ENCODE assay signal across 14 cellular contexts in genomic region chr1:65177457-65177856, GRCh38. TPM values are rescaled to one million over a fixed set of nuclear protein-coding genes. Genes with fewer than 3 reads are reported as not detected.
DNase-seq lines count a peak whose midpoint lies in the region; ATAC-seq and TF ChIP-seq lines count a peak whose summit lies in the region.
"Had no signal": no experiment of that assay in that cellular context is flagged by ENCODE, and none has a peak within 500 bp of the region (broad histone marks: within the 10 kb centered on the region; RNA-seq: fewer than 3 reads in every experiment).

No MANE protein-coding gene starts in this region.

- no peaks in the 10 kb centered on the region for H3K36me3 Mint-ChIP-seq in activated CD4-positive, alpha-beta memory T cell treated with anti-CD3 and anti-CD28 coated beads, Interleukin-2, amount 10 ng/mL, durations not matched to agents 7 days and 5 days (ENCODE audit: low read depth)

- ATAC-seq in HG02588 (IDR thresholded peaks at IDR 0.05; ENCODE audit: unreplicated experiment): no peak
- ATAC-seq: A549 had no signal

- POLR2A ChIA-PET in activated CD4-positive, alpha-beta memory T cell treated with anti-CD3 and anti-CD28 coated beads, Interleukin-2, amount 10 ng/mL, durations not matched to agents 7 days and 5 days (lab: Charles Lee): no interaction called here

- intact Hi-C loops in left ventricle myocardium inferior (cut with micrococcal nuclease) (no loop called here), cardiac septum (cut with DNase I) (loop anchor here (10.0 kb wide), 1 partner anchor 113 kb away; no protein-coding TSS in a partner anchor)

- H3K27me3 ChIP-seq in left ventricle myocardium inferior (ENCODE audit: low read depth) (no peaks in the 10 kb centered on the region), suprapubic skin (no peaks in the 10 kb centered on the region)
- H3K27me3 ChIP-seq: stomach had no signal

- no peak overlapping the region for H3K27ac Mint-ChIP-seq in activated CD4-positive, alpha-beta memory T cell treated with anti-CD3 and anti-CD28 coated beads, Interleukin-2, amount 10 ng/mL, durations not matched to agents 7 days and 5 days

- H3K4me1 ChIP-seq in left ventricle myocardium inferior (peaks cover 86% of the 10 kb centered on the region), suprapubic skin (peaks cover 52% of the 10 kb centered on the region)

- CTCF ChIA-PET in activated CD4-positive, alpha-beta memory T cell treated with anti-CD3 and anti-CD28 coated beads, Interleukin-2, amount 10 ng/mL, durations not matched to agents 7 days and 5 days (lab: Charles Lee): interaction anchor here (0.5 to 1.1 kb wide), 2 partner anchors 32 to 157 kb away, joined by 3 to 5 read pairs; no protein-coding TSS in a partner anchor

- no peaks in the 10 kb centered on the region for H3K9me3 ChIP-seq in left ventricle myocardium inferior (replicated peaks)
- H3K9me3 ChIP-seq in suprapubic skin: no peaks in the 10 kb centered on the region
- H3K9me3 ChIP-seq: A549, stomach had no signal

- no peaks in the 10 kb centered on the region for H3K27me3 Mint-ChIP-seq in activated CD4-positive, alpha-beta memory T cell treated with anti-CD3 and anti-CD28 coated beads, Interleukin-2, amount 10 ng/mL, durations not matched to agents 7 days and 5 days

- H3K36me3 ChIP-seq in left ventricle myocardium inferior (no peaks in the 10 kb centered on the region), suprapubic skin (no peaks in the 10 kb centered on the region)
- H3K36me3 ChIP-seq: stomach had no signal

- H3K4me1 Mint-ChIP-seq in activated CD4-positive, alpha-beta memory T cell treated with anti-CD3 and anti-CD28 coated beads, Interleukin-2, amount 10 ng/mL, durations not matched to agents 7 days and 5 days: no peaks in the 10 kb centered on the region

- no peak overlapping the region for H3K4me3 Mint-ChIP-seq in activated CD4-positive, alpha-beta memory T cell treated with anti-CD3 and anti-CD28 coated beads, Interleukin-2, amount 10 ng/mL, durations not matched to agents 7 days and 5 days

- WGBS in suprapubic skin: 54% methylated on average over 4 of the region's 4 CpGs

- no peak for TF ChIP-seq EP300 in suprapubic skin (IDR thresholded peaks at IDR 0.05)

- DNase-seq in left ventricle myocardium inferior (no peak), cardiac septum (ENCODE audit: low spot score) (no peak), SW480 (ENCODE audit: low spot score) (peak; percentile 62), fibroblast of the aortic adventitia (ENCODE audit: low read depth) (peak; percentile 43), suprapubic skin (ENCODE audit: low spot score in 2 of 2) (no peak), CD1c-positive myeloid dendritic cell (ENCODE audit: extremely low spot score) (no peak)
- DNase-seq in activated CD4-positive, alpha-beta memory T cell treated with anti-CD3 and anti-CD28 coated beads, Interleukin-2, amount 10 ng/mL, durations not matched to agents 7 days and 5 days: no peak
- DNase-seq: activated CD8-positive, alpha-beta memory T cell treated with anti-CD3 and anti-CD28 coated beads, Interleukin-2, amount 50 U/mL, for 4 hours; anterior cingulate cortex; DND-41; stimulated activated CD4-positive, alpha-beta T cell treated with anti-CD3 and anti-CD28 coated beads, Interleukin-4, amount 100 ng/mL, for 24 hours; stomach had no signal

- H3K4me3 ChIP-seq in left ventricle myocardium inferior (no peak overlapping the region), fibroblast of the aortic adventitia (ENCODE audit: low read depth, low read length) (no peak overlapping the region), suprapubic skin (no peak overlapping the region)
- H3K4me3 ChIP-seq: A549, stomach had no signal

- H3K9me3 Mint-ChIP-seq in activated CD4-positive, alpha-beta memory T cell treated with anti-CD3 and anti-CD28 coated beads, Interleukin-2, amount 10 ng/mL, durations not matched to agents 7 days and 5 days: no peaks in the 10 kb centered on the region

- H3K27ac ChIP-seq in left ventricle myocardium inferior (replicated peaks): peak overlapping the region; percentile 93
- peak overlapping the region; percentile 49 for H3K27ac ChIP-seq in suprapubic skin
- H3K27ac ChIP-seq: A549 had no signal

- TF ChIP-seq CTCF in left ventricle myocardium inferior (IDR thresholded peaks at IDR 0.05; ENCODE audit: borderline replicate concordance) (no peak), fibroblast of the aortic adventitia (IDR thresholded peaks at IDR 0.05; ENCODE audit: insufficient read depth, low read length) (no peak), suprapubic skin (IDR thresholded peaks at IDR 0.05) (no peak)

- no peak for TF ChIP-seq POLR2A in suprapubic skin (IDR thresholded peaks at IDR 0.05)

RNA-seq across cellular contexts. Expression of gene AK4, which starts 29.5 kb away (rescaled TPM):
- total RNA-seq in left ventricle myocardium inferior (168 TPM), cardiac septum (163 TPM), fibroblast of the aortic adventitia (ENCODE audit: low replicate concordance) (10.6 and 20.0 TPM in 2 replicates), suprapubic skin (10 to 100 TPM; 35.7 to 62.5 (median 54.8) TPM)
- 10 to 100 TPM; 56.2 to 58.1 TPM for total RNA-seq in activated CD4-positive, alpha-beta memory T cell treated with anti-CD3 and anti-CD28 coated beads, Interleukin-2, amount 10 ng/mL, durations not matched to agents 7 days and 5 days

Comparison
In these comparisons a context has a peak if more than half of its experiments do, and no peak if none do; other contexts are left out.
1. DNase-seq: peak in SW480 (single experiment) and fibroblast of the aortic adventitia (single experiment); none in left ventricle myocardium inferior (single experiment), cardiac septum (single experiment), suprapubic skin (0 of 2), CD1c-positive myeloid dendritic cell (single experiment) and activated CD4-positive, alpha-beta memory T cell treated with anti-CD3 and anti-CD28 coated beads, Interleukin-2, amount 10 ng/mL, durations not matched to agents 7 days and 5 days (single experiment).